In genomic region chr4:151807220-151807619, GRCh38 we compare ENCODE assay signal across 14 cellular contexts. TPM values are rescaled to one million over a fixed set of nuclear protein-coding genes. Genes with fewer than 3 reads are reported as not detected.
DNase-seq lines count a peak whose midpoint lies in the region; ATAC-seq, FAIRE-seq and TF ChIP-seq lines count a peak whose summit lies in the region.
"Had no signal": no experiment of that assay in that cellular context is flagged by ENCODE, and none has a peak within 500 bp of the region (broad histone marks: within the 10 kb centered on the region; RNA-seq: fewer than 3 reads in every experiment).

No MANE protein-coding gene starts in this region.

- no peaks in the 10 kb centered on the region for H3K36me3 Mint-ChIP-seq in astrocyte (ENCODE audit: low read depth, unreplicated experiment)
- H3K36me3 Mint-ChIP-seq: CD8-positive, alpha-beta T cell had no signal

- DNase-seq in GM23248 (peak; percentile 53), astrocyte (ENCODE audit: low read depth) (no peak), hepatic stellate cell (ENCODE audit: low spot score) (peak; percentile 6), smooth muscle cell (lab: John Stamatoyannopoulos, UW; ENCODE audit: unreplicated experiment) (no peak), SHP77 treated with DMSO at 0.1 percent for 48 hours (lab: John Stamatoyannopoulos, UW) (no peak)
- no peak for DNase-seq in stimulated activated CD4-positive, alpha-beta T cell treated with anti-CD3 and anti-CD28 coated beads, Interleukin-2, amount 100 ng/mL, for 48 hours
- DNase-seq in activated CD4-positive, alpha-beta T cell treated with anti-CD3 and anti-CD28 coated beads for 4 hours: no peak
- DNase-seq: activated naive CD4-positive, alpha-beta T cell; CD8-positive, alpha-beta T cell; NCI-H1417 treated with DMSO at 0.1 percent for 48 hours; NCI-H524 treated with DMSO at 0.1 percent for 48 hours; stimulated activated naive CD8-positive, alpha-beta T cell treated with anti-CD3 and anti-CD28 coated beads, Interleukin-15, amount 100 ng/mL, for 72 hours had no signal

- H3K4me1 ChIP-seq in GM23248 (ENCODE audit: insufficient read depth): peaks cover 31% of the 10 kb centered on the region
- H3K4me1 ChIP-seq in astrocyte (ENCODE audit: insufficient read depth, low read length): peaks cover 20% of the 10 kb centered on the region
- no peaks in the 10 kb centered on the region for H3K4me1 ChIP-seq in smooth muscle cell (ENCODE audit: low read depth)

- H2AFZ ChIP-seq in GM23248 (peak overlapping the region; percentile 88), astrocyte (ENCODE audit: low read depth, low read length) (peak overlapping the region; percentile 32), smooth muscle cell (ENCODE audit: low read depth) (peak overlapping the region; percentile 74)

- no peak for ATAC-seq in HG03045 (IDR thresholded peaks at IDR 0.05; ENCODE audit: unreplicated experiment)
- ATAC-seq: CD8-positive, alpha-beta T cell; stimulated activated naive CD8-positive, alpha-beta T cell treated with anti-CD3 and anti-CD28 coated beads, Interleukin-15, amount 100 ng/mL, for 72 hours had no signal

- H3K4me2 ChIP-seq in GM23248 (ENCODE audit: unreplicated experiment) (peak overlapping the region; percentile 71), astrocyte (ENCODE audit: low read length) (peak overlapping the region; percentile 37), smooth muscle cell (peak overlapping the region; percentile 34)

- no peak for TF ChIP-seq CTCF in astrocyte (IDR thresholded peaks at IDR 0.05; ENCODE audit: insufficient read depth, low read depth, low read length)
- TF ChIP-seq CTCF in smooth muscle cell (IDR thresholded peaks at IDR 0.05; ENCODE audit: borderline replicate concordance, insufficient read depth, poor library complexity, severe bottlenecking): no peak

- no peaks in the 10 kb centered on the region for H3K79me2 ChIP-seq in GM23248 (ENCODE audit: insufficient read depth)
- H3K79me2 ChIP-seq in astrocyte (ENCODE audit: insufficient read depth, low read length): no peaks in the 10 kb centered on the region
- no peaks in the 10 kb centered on the region for H3K79me2 ChIP-seq in smooth muscle cell (ENCODE audit: low read depth)

- H3K4me1 Mint-ChIP-seq in astrocyte (ENCODE audit: low read depth, unreplicated experiment): peaks cover 18% of the 10 kb centered on the region
- H3K4me1 Mint-ChIP-seq: central memory CD8-positive, alpha-beta T cell; stimulated activated naive CD8-positive, alpha-beta T cell treated with anti-CD3 and anti-CD28 coated beads, Interleukin-15, amount 100 ng/mL, for 72 hours had no signal

- H3K27ac Mint-ChIP-seq in astrocyte (ENCODE audit: unreplicated experiment): peak overlapping the region; percentile 97
- H3K27ac Mint-ChIP-seq: CD8-positive, alpha-beta T cell; stimulated activated naive CD8-positive, alpha-beta T cell treated with anti-CD3 and anti-CD28 coated beads, Interleukin-15, amount 100 ng/mL, for 72 hours had no signal

- H3K9me3 ChIP-seq in GM23248 (ENCODE audit: low read depth) (no peaks in the 10 kb centered on the region), astrocyte (ENCODE audit: insufficient read depth, low read depth, low read length) (peaks cover 3% of the 10 kb centered on the region), smooth muscle cell (replicated peaks; ENCODE audit: low read depth) (no peaks in the 10 kb centered on the region)

- H3K27me3 ChIP-seq in GM23248 (replicated peaks; ENCODE audit: insufficient read depth) (no peaks in the 10 kb centered on the region), astrocyte (ENCODE audit: insufficient read depth, low read length) (no peaks in the 10 kb centered on the region), smooth muscle cell (ENCODE audit: low read depth) (no peaks in the 10 kb centered on the region)

- H3F3A ChIP-seq in GM23248 (ENCODE audit: insufficient read depth) (peaks cover 25% of the 10 kb centered on the region), smooth muscle cell (ENCODE audit: low read depth) (peaks cover 4% of the 10 kb centered on the region)

- H3K9ac ChIP-seq in GM23248 (peak overlapping the region; percentile 71), astrocyte (ENCODE audit: low read length) (peak overlapping the region; percentile 26), smooth muscle cell (ENCODE audit: low read depth) (no peak overlapping the region)

- in situ Hi-C loops in GM23248 (cut with MboI): no loop called here

- peaks cover 2% of the 10 kb centered on the region for H3K27me3 Mint-ChIP-seq in astrocyte (ENCODE audit: low read depth, unreplicated experiment)
- H3K27me3 Mint-ChIP-seq: central memory CD8-positive, alpha-beta T cell; stimulated activated naive CD8-positive, alpha-beta T cell treated with anti-CD3 and anti-CD28 coated beads, Interleukin-15, amount 100 ng/mL, for 72 hours had no signal

- no peak overlapping the region for H3K4me3 Mint-ChIP-seq in astrocyte (ENCODE audit: unreplicated experiment)
- H3K4me3 Mint-ChIP-seq: CD8-positive, alpha-beta T cell; central memory CD8-positive, alpha-beta T cell; stimulated activated naive CD8-positive, alpha-beta T cell treated with anti-CD3 and anti-CD28 coated beads, Interleukin-15, amount 100 ng/mL, for 72 hours had no signal

- H3K9me3 Mint-ChIP-seq in astrocyte (ENCODE audit: unreplicated experiment): peaks cover 4% of the 10 kb centered on the region
- H3K9me3 Mint-ChIP-seq: CD8-positive, alpha-beta T cell; central memory CD8-positive, alpha-beta T cell; stimulated activated naive CD8-positive, alpha-beta T cell treated with anti-CD3 and anti-CD28 coated beads, Interleukin-15, amount 100 ng/mL, for 72 hours had no signal

- no peak for FAIRE-seq in astrocyte (lab: Jason Lieb, UNC)

- H4K20me1 ChIP-seq in GM23248 (ENCODE audit: insufficient read depth): no peaks in the 10 kb centered on the region
- no peaks in the 10 kb centered on the region for H4K20me1 ChIP-seq in astrocyte (ENCODE audit: insufficient read depth, low read length)
- no peaks in the 10 kb centered on the region for H4K20me1 ChIP-seq in smooth muscle cell (ENCODE audit: low read depth)

- WGBS in GM23248 (ENCODE audit: low coverage in 1 of 2, low lambda C conversion rate in 2 of 2, missing lambda C conversion rate in 2 of 2), 2 experiments: 4 to 9% methylated on average over 7 of the region's 7 CpGs
- WGBS in smooth muscle cell (ENCODE audit: low lambda C conversion rate): 83% methylated on average over 7 of the region's 7 CpGs

- peak overlapping the region; percentile 93 for H3K27ac ChIP-seq in GM23248
- H3K27ac ChIP-seq in astrocyte (ENCODE audit: low read depth, low read length): peak overlapping the region; percentile 62
- H3K27ac ChIP-seq in smooth muscle cell (ENCODE audit: low read depth): peak overlapping the region; percentile 62

- H3K9me2 ChIP-seq in GM23248 (ENCODE audit: insufficient read depth): no peaks in the 10 kb centered on the region

- no peaks in the 10 kb centered on the region for H3K36me3 ChIP-seq in GM23248 (ENCODE audit: low read depth)
- no peaks in the 10 kb centered on the region for H3K36me3 ChIP-seq in astrocyte (ENCODE audit: insufficient read depth, low read length)
- H3K36me3 ChIP-seq in smooth muscle cell (ENCODE audit: low read depth): no peaks in the 10 kb centered on the region

- H3K4me3 ChIP-seq in GM23248: peak overlapping the region; percentile 24; the same call in 1 of the 2 replicates
- no peak overlapping the region for H3K4me3 ChIP-seq in astrocyte (ENCODE audit: insufficient read depth, low read depth, low read length)
- no peak overlapping the region for H3K4me3 ChIP-seq in smooth muscle cell

RNA-seq across cellular contexts. Expression of gene GATB, which starts 46.4 kb away (rescaled TPM):
- total RNA-seq in GM23248 (2014; rRNA removed; shearing (Covaris generic)): 18.0 and 18.3 TPM in 2 replicates
- polyA plus RNA-seq in GM23248 (2016; fragmentation: Nextera tagmentation; extraction: Ambion mirVana): 20.0 and 21.1 TPM in 2 replicates
- total RNA-seq in astrocyte: 16.4 and 20.8 TPM in 2 replicates
- 17.6 and 19.8 TPM in 2 replicates for total RNA-seq in smooth muscle cell
- 15.7 and 19.4 TPM in 2 replicates for polyA plus RNA-seq in smooth muscle cell

Comparison
In these comparisons a context has a peak if more than half of its experiments do, and no peak if none do; other contexts are left out.
1. DNase-seq: peak in GM23248 (single experiment) and hepatic stellate cell (single experiment); none in astrocyte (single experiment), smooth muscle cell (single experiment), SHP77 treated with DMSO at 0.1 percent for 48 hours (single experiment), stimulated activated CD4-positive, alpha-beta T cell treated with anti-CD3 and anti-CD28 coated beads, Interleukin-2, amount 100 ng/mL, for 48 hours (0 of 2) and activated CD4-positive, alpha-beta T cell treated with anti-CD3 and anti-CD28 coated beads for 4 hours (0 of 2).
2. H2AFZ ChIP-seq: peak in every context shown above with its lines; median percentile 88 in GM23248; 74 in smooth muscle cell; 32 in astrocyte.
3. Peak in every context shown above with its lines, with median percentiles within 50 percentile points of each other: H3K27ac ChIP-seq and H3K4me2 ChIP-seq.